In the genomic region with DNA sequence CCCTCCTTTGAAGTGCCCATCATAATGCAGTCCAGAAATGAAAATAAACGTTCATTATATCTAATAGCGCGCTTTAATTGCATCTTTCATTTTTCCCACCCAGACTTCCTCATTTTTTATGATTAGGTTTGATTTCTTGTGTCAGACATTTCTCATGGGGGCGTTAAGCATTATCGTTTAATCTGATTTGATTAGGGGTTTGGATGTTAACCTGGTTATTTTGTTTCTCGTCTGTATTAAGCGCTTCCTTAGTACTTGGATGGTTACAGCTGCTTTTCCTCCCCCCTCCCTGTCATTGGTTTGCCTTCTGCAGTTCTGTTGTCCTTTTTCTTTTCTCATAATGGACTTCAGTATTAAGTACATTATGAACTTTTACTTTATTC, we compare ENCODE assay signal across 1 cellular context.
TF ChIP-seq lines count a peak whose summit lies in the region.

No MANE protein-coding gene starts in this region.

TF ChIP-seq in IMR-90, 13 proteins besides CTCF, POLR2A, EP300 and RAD21:
- TF ChIP-seq NFE2L2 (IDR thresholded peaks at IDR 0.05; ENCODE audit: low read depth, low read length) (no peak), FOS (IDR thresholded peaks at IDR 0.05; ENCODE audit: low read depth, low read length) (no peak), RCOR1 (IDR thresholded peaks at IDR 0.05; ENCODE audit: insufficient replicate concordance, low read length) (no peak), BHLHE40 (IDR thresholded peaks at IDR 0.05; ENCODE audit: low read depth, low read length) (no peak), MXI1 (IDR thresholded peaks at IDR 0.05; ENCODE audit: borderline replicate concordance, low read depth, low read length) (no peak), MAFK (IDR thresholded peaks at IDR 0.05; ENCODE audit: low read depth, low read length) (no peak), MAZ (IDR thresholded peaks at IDR 0.05; ENCODE audit: borderline replicate concordance, low read depth, low read length) (no peak), SMC3 (IDR thresholded peaks at IDR 0.05; ENCODE audit: low read depth, low read length) (no peak), CHD1 (IDR thresholded peaks at IDR 0.05; ENCODE audit: low read depth, low read length) (no peak), CEBPB (IDR thresholded peaks at IDR 0.05; ENCODE audit: low read depth, low read length) (no peak), RFX5 (IDR thresholded peaks at IDR 0.05; ENCODE audit: low read depth, low read length) (no peak)
- TF ChIP-seq, protein P1, sequence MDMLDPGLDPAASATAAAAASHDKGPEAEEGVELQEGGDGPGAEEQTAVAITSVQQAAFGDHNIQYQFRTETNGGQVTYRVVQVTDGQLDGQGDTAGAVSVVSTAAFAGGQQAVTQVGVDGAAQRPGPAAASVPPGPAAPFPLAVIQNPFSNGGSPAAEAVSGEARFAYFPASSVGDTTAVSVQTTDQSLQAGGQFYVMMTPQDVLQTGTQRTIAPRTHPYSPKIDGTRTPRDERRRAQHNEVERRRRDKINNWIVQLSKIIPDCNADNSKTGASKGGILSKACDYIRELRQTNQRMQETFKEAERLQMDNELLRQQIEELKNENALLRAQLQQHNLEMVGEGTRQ (IDR thresholded peaks at IDR 0.05; ENCODE audit: low read depth, low read length) = no peak
- TF ChIP-seq, protein P2, sequence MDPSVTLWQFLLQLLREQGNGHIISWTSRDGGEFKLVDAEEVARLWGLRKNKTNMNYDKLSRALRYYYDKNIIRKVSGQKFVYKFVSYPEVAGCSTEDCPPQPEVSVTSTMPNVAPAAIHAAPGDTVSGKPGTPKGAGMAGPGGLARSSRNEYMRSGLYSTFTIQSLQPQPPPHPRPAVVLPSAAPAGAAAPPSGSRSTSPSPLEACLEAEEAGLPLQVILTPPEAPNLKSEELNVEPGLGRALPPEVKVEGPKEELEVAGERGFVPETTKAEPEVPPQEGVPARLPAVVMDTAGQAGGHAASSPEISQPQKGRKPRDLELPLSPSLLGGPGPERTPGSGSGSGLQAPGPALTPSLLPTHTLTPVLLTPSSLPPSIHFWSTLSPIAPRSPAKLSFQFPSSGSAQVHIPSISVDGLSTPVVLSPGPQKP (IDR thresholded peaks at IDR 0.05; ENCODE audit: borderline replicate concordance, low read depth, low read length) = no peak
